In the genomic region with DNA sequence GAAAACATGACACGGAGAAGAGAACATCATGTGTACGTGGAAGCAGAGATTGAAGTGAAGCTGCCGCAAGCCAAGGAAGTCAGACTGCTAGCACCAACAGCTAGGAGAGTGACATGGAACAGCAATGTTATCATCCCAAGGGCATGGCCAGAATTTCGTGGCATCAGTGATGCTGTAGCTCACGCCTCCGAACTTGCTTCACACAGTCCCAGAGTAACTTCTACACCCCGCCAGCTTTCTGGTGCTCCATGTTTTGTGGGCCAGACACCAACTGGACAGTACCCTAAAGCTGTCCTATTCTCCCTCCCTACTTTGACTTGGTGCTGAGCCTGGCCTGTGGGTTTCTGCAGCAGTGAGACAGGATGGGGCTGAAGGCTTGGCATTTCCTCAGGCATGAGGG, we compare ENCODE assay signal across 39 cellular contexts. TPM values are rescaled to one million over a fixed set of nuclear protein-coding genes. Genes with fewer than 3 reads are reported as not detected.
"Had no signal": no experiment of that assay in that cellular context is flagged by ENCODE, and none has a peak within 500 bp of the region (broad histone marks: within the 10 kb centered on the region; RNA-seq: fewer than 3 reads in every experiment).

No MANE protein-coding gene starts in this region.

- H3K36me3 ChIP-seq: adrenal gland, cardiac muscle cell, esophagus squamous epithelium, WERI-Rb-1 had no signal

- FAIRE-seq: endometrium, endothelial cell of umbilical vein had no signal

- H3K36me3 Mint-ChIP-seq: activated CD8-positive, alpha-beta memory T cell treated with anti-CD3 and anti-CD28 coated beads, Interleukin-2, amount 10 ng/mL, durations not matched to agents 7 days and 5 days; activated naive CD4-positive, alpha-beta T cell treated with anti-CD3 and anti-CD28 coated beads, Interleukin-2, amount 50 U/mL, for 24 hours; activated naive CD8-positive, alpha-beta T cell treated with anti-CD3 and anti-CD28 coated beads for 36 hours had no signal

- H3K9me3 Mint-ChIP-seq: activated B cell treated with CpG ODN at 0.5 μM for 24 hours; activated CD8-positive, alpha-beta T cell treated with anti-CD3 and anti-CD28 coated beads for 36 hours; activated naive CD4-positive, alpha-beta T cell treated with anti-CD3 and anti-CD28 coated beads for 36 hours; activated naive CD4-positive, alpha-beta T cell treated with anti-CD3 and anti-CD28 coated beads, Interleukin-2, amount 50 U/mL, for 24 hours; activated naive CD8-positive, alpha-beta T cell treated with anti-CD3 and anti-CD28 coated beads for 36 hours; activated naive CD8-positive, alpha-beta T cell treated with anti-CD3 and anti-CD28 coated beads, Interleukin-2, amount 50 U/mL, for 24 hours; activated T-helper 1 cell treated with anti-CD3 and anti-CD28 coated beads, Interleukin-12 subunit alpha, Interleukin-12 subunit beta, Interleukin-2, Interleukin-4 antibody, amounts not matched to agents 30 ng/mL and 10 ng/mL and 1 ng/mL, durations not matched to agents 14 hours and 24 hours and 36 hours; activated T-helper 2 cell treated with anti-CD3 and anti-CD28 coated beads, Interferon-gamma antibody, Interleukin-2, Interleukin-4, amounts not matched to agents 10 μg/mL and 5 μg/mL and 100 μg/mL, durations not matched to agents 14 hours and 24 hours and 36 hours; central memory CD8-positive, alpha-beta T cell; effector memory CD8-positive, alpha-beta T cell; T-helper 2 cell treated with Interferon-gamma antibody and Interleukin-4, amounts not matched to agents 5 μg/mL and 100 μg/mL, for 36 hours had no signal

- H3K4me1 ChIP-seq: adrenal gland, body of pancreas, esophagus squamous epithelium had no signal

- H3K27ac ChIP-seq: adrenal gland, body of pancreas, cardiac muscle cell, epithelial cell of prostate, esophagus squamous epithelium, WERI-Rb-1 had no signal

- ATAC-seq: activated CD4-positive, CD25-positive, alpha-beta regulatory T cell treated with anti-CD3 and anti-CD28 coated beads, Interleukin-2, amount 50 U/mL, for 24 hours; activated CD8-positive, alpha-beta memory T cell treated with anti-CD3 and anti-CD28 coated beads, Interleukin-2, amount 10 ng/mL, durations not matched to agents 7 days and 5 days; activated CD8-positive, alpha-beta T cell treated with anti-CD3 and anti-CD28 coated beads for 36 hours; activated naive CD8-positive, alpha-beta T cell treated with anti-CD3 and anti-CD28 coated beads, Interleukin-2, amount 50 U/mL, for 24 hours; body of pancreas; effector memory CD8-positive, alpha-beta T cell; T-helper 17 cell had no signal

- H3K4me3 Mint-ChIP-seq: activated B cell treated with CpG ODN at 0.5 μM for 24 hours; activated CD8-positive, alpha-beta memory T cell treated with anti-CD3 and anti-CD28 coated beads, Interleukin-2, amount 10 ng/mL, durations not matched to agents 7 days and 5 days; activated CD8-positive, alpha-beta T cell treated with anti-CD3 and anti-CD28 coated beads for 36 hours; activated naive CD4-positive, alpha-beta T cell treated with anti-CD3 and anti-CD28 coated beads for 36 hours; activated naive CD4-positive, alpha-beta T cell treated with anti-CD3 and anti-CD28 coated beads, Interleukin-2, amount 50 U/mL, for 24 hours; activated naive CD8-positive, alpha-beta T cell treated with anti-CD3 and anti-CD28 coated beads for 36 hours; activated naive CD8-positive, alpha-beta T cell treated with anti-CD3 and anti-CD28 coated beads, Interleukin-2, amount 50 U/mL, for 24 hours; activated T-helper 1 cell treated with anti-CD3 and anti-CD28 coated beads, Interleukin-12 subunit alpha, Interleukin-12 subunit beta, Interleukin-2, Interleukin-4 antibody, amounts not matched to agents 30 ng/mL and 10 ng/mL and 1 ng/mL, durations not matched to agents 14 hours and 24 hours and 36 hours; central memory CD8-positive, alpha-beta T cell; effector memory CD8-positive, alpha-beta T cell; T-helper 17 cell; T-helper 2 cell treated with Interferon-gamma antibody and Interleukin-4, amounts not matched to agents 5 μg/mL and 100 μg/mL, for 36 hours had no signal

- H3K4me3 ChIP-seq: adrenal gland, body of pancreas, cardiac muscle cell, esophagus squamous epithelium had no signal

- H3K27me3 ChIP-seq: adrenal gland, body of pancreas had no signal

- H3K27ac Mint-ChIP-seq: activated B cell treated with CpG ODN at 0.5 μM for 24 hours; activated CD8-positive, alpha-beta memory T cell treated with anti-CD3 and anti-CD28 coated beads, Interleukin-2, amount 10 ng/mL, durations not matched to agents 7 days and 5 days; activated CD8-positive, alpha-beta T cell treated with anti-CD3 and anti-CD28 coated beads for 36 hours; activated naive CD4-positive, alpha-beta T cell treated with anti-CD3 and anti-CD28 coated beads for 36 hours; activated naive CD4-positive, alpha-beta T cell treated with anti-CD3 and anti-CD28 coated beads, Interleukin-2, amount 50 U/mL, for 24 hours; activated naive CD8-positive, alpha-beta T cell treated with anti-CD3 and anti-CD28 coated beads for 36 hours; activated naive CD8-positive, alpha-beta T cell treated with anti-CD3 and anti-CD28 coated beads, Interleukin-2, amount 50 U/mL, for 24 hours; activated T-helper 1 cell treated with anti-CD3 and anti-CD28 coated beads, Interleukin-12 subunit alpha, Interleukin-12 subunit beta, Interleukin-2, Interleukin-4 antibody, amounts not matched to agents 30 ng/mL and 10 ng/mL and 1 ng/mL, durations not matched to agents 14 hours and 24 hours and 36 hours; activated T-helper 2 cell treated with anti-CD3 and anti-CD28 coated beads, Interferon-gamma antibody, Interleukin-2, Interleukin-4, amounts not matched to agents 10 μg/mL and 5 μg/mL and 100 μg/mL, durations not matched to agents 14 hours and 24 hours and 36 hours; effector memory CD8-positive, alpha-beta T cell; T-helper 17 cell; T-helper 2 cell treated with Interferon-gamma antibody and Interleukin-4, amounts not matched to agents 5 μg/mL and 100 μg/mL, for 36 hours had no signal

- H3K4me1 Mint-ChIP-seq: activated B cell treated with CpG ODN at 0.5 μM for 24 hours; activated CD8-positive, alpha-beta memory T cell treated with anti-CD3 and anti-CD28 coated beads, Interleukin-2, amount 10 ng/mL, durations not matched to agents 7 days and 5 days; activated naive CD4-positive, alpha-beta T cell treated with anti-CD3 and anti-CD28 coated beads, Interleukin-2, amount 50 U/mL, for 24 hours; activated naive CD8-positive, alpha-beta T cell treated with anti-CD3 and anti-CD28 coated beads for 36 hours; activated naive CD8-positive, alpha-beta T cell treated with anti-CD3 and anti-CD28 coated beads, Interleukin-2, amount 50 U/mL, for 24 hours; central memory CD8-positive, alpha-beta T cell had no signal

- DNase-seq: activated B cell treated with CpG ODN at 0.5 μM for 24 hours; activated CD4-positive, alpha-beta T cell treated with anti-CD3 and anti-CD28 coated beads for 48 hours; activated CD4-positive, alpha-beta T cell treated with anti-CD3 and anti-CD28 coated beads, Interleukin-2, amount 50 U/mL, for 1 hour; activated CD4-positive, alpha-beta T cell treated with anti-CD3 and anti-CD28 coated beads, Interleukin-2, amount 50 U/mL, for 48 hours; activated CD8-positive, alpha-beta memory T cell treated with anti-CD3 and anti-CD28 coated beads, Interleukin-2, amount 10 ng/mL, durations not matched to agents 7 days and 5 days; activated CD8-positive, alpha-beta memory T cell treated with anti-CD3 and anti-CD28 coated beads, Interleukin-2, amount 50 U/mL, for 4 hours; activated CD8-positive, alpha-beta T cell treated with anti-CD3 and anti-CD28 coated beads for 36 hours; activated effector memory CD4-positive, alpha-beta T cell treated with anti-CD3 and anti-CD28 coated beads, Interleukin-2, amount 50 U/mL, for 16 hours; activated naive CD4-positive, alpha-beta T cell treated with anti-CD3 and anti-CD28 coated beads for 36 hours; activated naive CD8-positive, alpha-beta T cell treated with anti-CD3 and anti-CD28 coated beads for 36 hours; activated naive CD8-positive, alpha-beta T cell treated with anti-CD3 and anti-CD28 coated beads, Interleukin-2, amount 50 U/mL, for 24 hours; activated T-cell treated with anti-CD3 and anti-CD28 coated beads, Interleukin-2, amount 50 U/mL, for 1 hour; activated T-cell treated with anti-CD3 and anti-CD28 coated beads, Interleukin-2, amount 50 U/mL, for 48 hours; adrenal gland; amygdala; aorta; body of pancreas; cortex of kidney; dermis blood vessel endothelial cell; effector CD4-positive, alpha-beta T cell; effector memory CD8-positive, alpha-beta T cell; esophagus squamous epithelium; foreskin melanocyte; T-helper 1 cell; T-helper 17 cell; T1000; WERI-Rb-1 had no signal

- H3K9me3 ChIP-seq: adrenal gland, body of pancreas, esophagus squamous epithelium had no signal

RNA-seq across cellular contexts. Expression of a gene that starts 33.0 kb away (rescaled TPM):
- total RNA-seq: activated B cell treated with CpG ODN at 0.5 μM for 24 hours; activated CD8-positive, alpha-beta memory T cell treated with anti-CD3 and anti-CD28 coated beads for 36 hours; activated CD8-positive, alpha-beta memory T cell treated with anti-CD3 and anti-CD28 coated beads, Interleukin-2, amount 10 ng/mL, durations not matched to agents 7 days and 5 days; activated CD8-positive, alpha-beta T cell treated with anti-CD3 and anti-CD28 coated beads for 36 hours; activated naive CD4-positive, alpha-beta T cell treated with anti-CD3 and anti-CD28 coated beads for 36 hours; activated naive CD8-positive, alpha-beta T cell treated with anti-CD3 and anti-CD28 coated beads for 36 hours; activated T-helper 1 cell treated with anti-CD3 and anti-CD28 coated beads, Interleukin-12 subunit alpha, Interleukin-12 subunit beta, Interleukin-2, Interleukin-4 antibody, amounts not matched to agents 30 ng/mL and 10 ng/mL and 1 ng/mL, durations not matched to agents 14 hours and 24 hours and 36 hours; activated T-helper 2 cell treated with anti-CD3 and anti-CD28 coated beads, Interferon-gamma antibody, Interleukin-2, Interleukin-4, amounts not matched to agents 10 μg/mL and 5 μg/mL and 100 μg/mL, durations not matched to agents 14 hours and 24 hours and 36 hours; body of pancreas; cardiac muscle cell; endothelial cell of umbilical vein; fibroblast of lung; T-helper 17 cell had no signal
